In genomic region chr11:62879554-62879953, GRCh38 we compare ENCODE assay signal across 8 cellular contexts. TPM values are rescaled to one million over a fixed set of nuclear protein-coding genes. Genes with fewer than 3 reads are reported as not detected.
DNase-seq lines count a peak whose midpoint lies in the region; ATAC-seq and TF ChIP-seq lines count a peak whose summit lies in the region.

No MANE protein-coding gene starts in this region.

- H3K4me1 ChIP-seq in tibial nerve: peaks cover 0 to 47% (median 36%) of the 10 kb centered on the region in 4 donors

- H3K4me1 Mint-ChIP-seq in activated T-cell treated with anti-CD3 and anti-CD28 coated beads, Interleukin-2, amount 50 U/mL, for 72 hours (ENCODE audit: low read depth): peaks cover 36% of the 10 kb centered on the region
- H3K4me1 Mint-ChIP-seq in brain: peaks cover 57% of the 10 kb centered on the region

- H3K27ac ChIP-seq in tibial nerve: peak overlapping the region; percentile 94 to 100 (median 99)

- H3K4me3 Mint-ChIP-seq in activated T-cell treated with anti-CD3 and anti-CD28 coated beads, Interleukin-2, amount 50 U/mL, for 72 hours: peak overlapping the region; percentile 98 to 99
- peak overlapping the region; percentile 99 to 100 (median 100) for H3K4me3 Mint-ChIP-seq in brain

- H3K27me3 ChIP-seq in tibial nerve: no peaks in the 10 kb centered on the region

- peak overlapping the region; percentile 73 to 100 (median 93) for H3K4me3 ChIP-seq in tibial nerve

- H3K36me3 Mint-ChIP-seq in activated T-cell treated with anti-CD3 and anti-CD28 coated beads, Interleukin-2, amount 50 U/mL, for 72 hours (ENCODE audit: insufficient read depth in 2 of 2): peaks cover 29 to 41% of the 10 kb centered on the region in 2 donors
- peaks cover 30% of the 10 kb centered on the region for H3K36me3 Mint-ChIP-seq in brain

- no peaks in the 10 kb centered on the region for H3K27me3 Mint-ChIP-seq in activated T-cell treated with anti-CD3 and anti-CD28 coated beads, Interleukin-2, amount 50 U/mL, for 72 hours (ENCODE audit: low read depth)
- peaks cover 30% of the 10 kb centered on the region for H3K27me3 Mint-ChIP-seq in brain

- peaks cover 0 to 22% (median 5%) of the 10 kb centered on the region in 3 donors for H3K36me3 ChIP-seq in tibial nerve

- DNase-seq in activated T-cell treated with anti-CD3 and anti-CD28 coated beads, Interleukin-2, amount 50 U/mL, for 72 hours: no peak
- DNase-seq in activated T-cell treated with anti-CD3 and anti-CD28 coated beads, Interleukin-2, amount 50 U/mL, for 48 hours: no peak
- DNase-seq in medulla oblongata (ENCODE audit: extremely low spot score) (peak; percentile 81), tibial nerve (ENCODE audit: low spot score in 2 of 2) (peak in 1 of 2 donors; percentile 64), 8988T (no peak)
- DNase-seq in activated CD4-positive, CD25-positive, alpha-beta regulatory T cell (lab: John Stamatoyannopoulos, UW): no peak

- no peak for ATAC-seq in activated T-cell treated with anti-CD3 and anti-CD28 coated beads, Interleukin-2, amount 50 U/mL, for 72 hours (replicated peaks in 1 of 2)
- ATAC-seq in HG03378 (IDR thresholded peaks at IDR 0.05; ENCODE audit: unreplicated experiment): no peak

- no peaks in the 10 kb centered on the region for H3K9me3 Mint-ChIP-seq in activated T-cell treated with anti-CD3 and anti-CD28 coated beads, Interleukin-2, amount 50 U/mL, for 72 hours
- peaks cover 0 to 6% (median 0%) of the 10 kb centered on the region in 5 experiments for H3K9me3 Mint-ChIP-seq in brain

- peak overlapping the region; percentile 99 for H3K27ac Mint-ChIP-seq in activated T-cell treated with anti-CD3 and anti-CD28 coated beads, Interleukin-2, amount 50 U/mL, for 72 hours
- peak overlapping the region; percentile 100 for H3K27ac Mint-ChIP-seq in brain

- peak in 1 of 2 donors; percentile 84 for TF ChIP-seq EP300 in tibial nerve (IDR thresholded peaks at IDR 0.05)

- no peaks in the 10 kb centered on the region for H3K9me3 ChIP-seq in tibial nerve

- TF ChIP-seq POLR2A in tibial nerve (IDR thresholded peaks at IDR 0.05): no peak

- no peak for TF ChIP-seq CTCF in brain (conservative IDR thresholded peaks at IDR 0.05)
- TF ChIP-seq CTCF in tibial nerve (IDR thresholded peaks at IDR 0.05): no peak

- WGBS in tibial nerve, 2 donors: 0 to 15% methylated on average over 3 of the region's 3 CpGs

RNA-seq across cellular contexts. Expression of gene SLC3A2, which starts 1.1 kb away (rescaled TPM):
- total RNA-seq in activated T-cell treated with anti-CD3 and anti-CD28 coated beads, Interleukin-2, amount 50 U/mL, for 72 hours: 100 to 1,000 TPM; 730 to 898 TPM
- polyA plus RNA-seq in brain (ENCODE audit: insufficient read depth, low read depth, low replicate concordance): 175 TPM
- 100 to 1,000 TPM; 108 to 148 (median 133) TPM for total RNA-seq in tibial nerve

RNA-seq across cellular contexts. Expression of gene WDR74, which starts 40.2 kb away (rescaled TPM):
- total RNA-seq in activated T-cell treated with anti-CD3 and anti-CD28 coated beads, Interleukin-2, amount 50 U/mL, for 72 hours: 100 to 1,000 TPM; 101 to 104 TPM
- 58.7 TPM for polyA plus RNA-seq in brain (ENCODE audit: insufficient read depth, low read depth, low replicate concordance)
- 10 to 100 TPM; 31.7 to 75.0 (median 48.0) TPM for total RNA-seq in tibial nerve

RNA-seq across cellular contexts. Expression of gene CHRM1, which starts 41.6 kb away (rescaled TPM):
- total RNA-seq in activated T-cell treated with anti-CD3 and anti-CD28 coated beads, Interleukin-2, amount 50 U/mL, for 72 hours: not detected
- polyA plus RNA-seq in brain (ENCODE audit: insufficient read depth, low read depth, low replicate concordance): 18.8 TPM
- not detected for total RNA-seq in tibial nerve

RNA-seq across cellular contexts. Expression of gene TEX54, which starts 46.9 kb away (rescaled TPM):
- 1 to 10 TPM in 1 of 2 donors, under 1 TPM in 1; 0.77 to 1.5 TPM for total RNA-seq in activated T-cell treated with anti-CD3 and anti-CD28 coated beads, Interleukin-2, amount 50 U/mL, for 72 hours
- not detected for polyA plus RNA-seq in brain (ENCODE audit: insufficient read depth, low read depth, low replicate concordance)
- total RNA-seq in tibial nerve: not detected

RNA-seq across cellular contexts. Expression of gene STX5, which starts 47.7 kb away (rescaled TPM):
- total RNA-seq in activated T-cell treated with anti-CD3 and anti-CD28 coated beads, Interleukin-2, amount 50 U/mL, for 72 hours: 10 to 100 TPM; 53.9 to 70.1 TPM
- polyA plus RNA-seq in brain (ENCODE audit: insufficient read depth, low read depth, low replicate concordance): 75.3 TPM
- 10 to 100 TPM; 25.9 to 39.1 (median 29.2) TPM for total RNA-seq in tibial nerve

Comparison
In these comparisons a context has a peak if more than half of its experiments do, and no peak if none do; other contexts are left out.
1. RNA of gene SLC3A2, which starts 1.1 kb away (total RNA-seq): 730 to 898 TPM in activated T-cell treated with anti-CD3 and anti-CD28 coated beads, Interleukin-2, amount 50 U/mL, for 72 hours; 108 to 148 TPM in tibial nerve; every median in the first group is over 4 times any median in the second.